15 cellular contexts compared by ENCODE assay signal in genomic region chr4:142690764-142691163, GRCh38.
DNase-seq lines count a peak whose midpoint lies in the region; ATAC-seq and TF ChIP-seq lines count a peak whose summit lies in the region.
"Had no signal": no experiment of that assay in that cellular context is flagged by ENCODE, and none has a peak within 500 bp of the region (broad histone marks: within the 10 kb centered on the region; RNA-seq: fewer than 3 reads in every experiment).

No MANE protein-coding gene starts in this region.

- POLR2A ChIA-PET in T-cell (lab: Charles Lee) = no interaction called here

- 74% methylated on average over 3 of the region's 3 CpGs for WGBS in right cardiac atrium
- 77 to 84% methylated on average over 3 of the region's 3 CpGs for WGBS in testis, 2 donors

- intact Hi-C loops in left ventricle myocardium superior (cut with micrococcal nuclease) (no loop called here), right cardiac atrium (cut with DNase I) (no loop called here), testis (cut with DNase I; ENCODE audit: low total_unique reads) (no loop called here)

- TF ChIP-seq CTCF in nephron (IDR thresholded peaks at IDR 0.05; ENCODE audit: unreplicated experiment in 3 of 3) = no peak
- no peak for TF ChIP-seq CTCF in testis (IDR thresholded peaks at IDR 0.05)
- no peak for TF ChIP-seq CTCF in foreskin keratinocyte (conservative IDR thresholded peaks at IDR 0.05)
- no peak for TF ChIP-seq CTCF in mesothelial cell of epicardium (IDR thresholded peaks at IDR 0.05; ENCODE audit: unreplicated experiment)

- no peaks in the 10 kb centered on the region for H3K9me3 ChIP-seq in right cardiac atrium (ENCODE audit: control insufficient read depth, low read length)
- H3K9me3 ChIP-seq in testis = no peaks in the 10 kb centered on the region
- H3K9me3 ChIP-seq: BLaER1 treated with 17β-estradiol and CSF1 and Interleukin-3, amounts not matched to agents 10 nM and 100 nM had no signal

- H3K9me3 Mint-ChIP-seq in T-cell = no peaks in the 10 kb centered on the region
- H3K9me3 Mint-ChIP-seq in nephron = no peaks in the 10 kb centered on the region
- H3K9me3 Mint-ChIP-seq in activated naive CD8-positive, alpha-beta T cell treated with anti-CD3 and anti-CD28 coated beads for 36 hours = peaks cover 2% of the 10 kb centered on the region
- H3K9me3 Mint-ChIP-seq in mesothelial cell of epicardium = no peaks in the 10 kb centered on the region
- H3K9me3 Mint-ChIP-seq: CD8-positive, alpha-beta memory T cell; H9 had no signal

- ATAC-seq in left ventricle myocardium superior = peak; percentile 36
- ATAC-seq in right cardiac atrium = no peak
- no peak for ATAC-seq in T-cell (replicated peaks in 1 of 4)
- ATAC-seq in foreskin keratinocyte = no peak

- CTCF ChIA-PET in T-cell (lab: Charles Lee) = interaction anchor here in 1 of 2 donors (0.9 kb wide), 1 partner anchor 29 kb away, joined by 3 read pairs; no protein-coding TSS in a partner anchor

- peak overlapping the region; percentile 28 to 44 for H3K27ac Mint-ChIP-seq in T-cell
- peak overlapping the region; percentile 59 to 79 (median 64) for H3K27ac Mint-ChIP-seq in nephron
- H3K27ac Mint-ChIP-seq in activated naive CD8-positive, alpha-beta T cell treated with anti-CD3 and anti-CD28 coated beads for 36 hours = no peak overlapping the region
- H3K27ac Mint-ChIP-seq in mesothelial cell of epicardium = no peak overlapping the region
- H3K27ac Mint-ChIP-seq: B cell, H9 had no signal

- H3K4me3 Mint-ChIP-seq in T-cell = no peak overlapping the region
- H3K4me3 Mint-ChIP-seq in nephron = no peak overlapping the region
- H3K4me3 Mint-ChIP-seq in activated naive CD8-positive, alpha-beta T cell treated with anti-CD3 and anti-CD28 coated beads for 36 hours = no peak overlapping the region
- no peak overlapping the region for H3K4me3 Mint-ChIP-seq in mesothelial cell of epicardium
- H3K4me3 Mint-ChIP-seq: B cell; CD8-positive, alpha-beta memory T cell; H9 had no signal

- H3K36me3 Mint-ChIP-seq in T-cell (peaks cover 22% of the 10 kb centered on the region), nephron (ENCODE audit: low read depth) (no peaks in the 10 kb centered on the region), mesothelial cell of epicardium (no peaks in the 10 kb centered on the region)
- peaks cover 2% of the 10 kb centered on the region for H3K36me3 Mint-ChIP-seq in activated naive CD8-positive, alpha-beta T cell treated with anti-CD3 and anti-CD28 coated beads for 36 hours
- H3K36me3 Mint-ChIP-seq: CD8-positive, alpha-beta memory T cell had no signal

- DNase-seq in left ventricle myocardium superior = no peak
- DNase-seq in right cardiac atrium = no peak
- DNase-seq in T-cell = no peak
- peak; percentile 14 for DNase-seq in testis
- no peak for DNase-seq in foreskin keratinocyte
- no peak for DNase-seq in activated naive CD8-positive, alpha-beta T cell treated with anti-CD3 and anti-CD28 coated beads for 36 hours
- no peak for DNase-seq in mesothelial cell of epicardium (ENCODE audit: low spot score in 2 of 2, unreplicated experiment in 2 of 2)
- DNase-seq: CD8-positive, alpha-beta memory T cell; COR-L47; DMS 273 treated with DMSO at 0.1 percent for 48 hours; H9 had no signal

- H3K36me3 ChIP-seq in testis (ENCODE audit: low read depth, missing control alignments) = no peaks in the 10 kb centered on the region
- H3K36me3 ChIP-seq: BLaER1 treated with 17β-estradiol and CSF1 and Interleukin-3, amounts not matched to agents 10 nM and 100 nM had no signal

- H3K27me3 ChIP-seq in right cardiac atrium (ENCODE audit: control insufficient read depth, insufficient read depth) (no peaks in the 10 kb centered on the region), testis (no peaks in the 10 kb centered on the region), foreskin keratinocyte (no peaks in the 10 kb centered on the region)
- H3K27me3 ChIP-seq: BLaER1 treated with 17β-estradiol and CSF1 and Interleukin-3, amounts not matched to agents 10 nM and 100 nM had no signal

- peaks cover 21 to 42% (median 38%) of the 10 kb centered on the region in 3 donors for H3K4me1 Mint-ChIP-seq in T-cell
- H3K4me1 Mint-ChIP-seq in nephron = peaks cover 20% of the 10 kb centered on the region
- H3K4me1 Mint-ChIP-seq in activated naive CD8-positive, alpha-beta T cell treated with anti-CD3 and anti-CD28 coated beads for 36 hours = peaks cover 5% of the 10 kb centered on the region
- H3K4me1 Mint-ChIP-seq in mesothelial cell of epicardium = no peaks in the 10 kb centered on the region
- H3K4me1 Mint-ChIP-seq: B cell had no signal

- H3K4me3 ChIP-seq in right cardiac atrium (ENCODE audit: low read length) (no peak overlapping the region), testis (no peak overlapping the region)
- H3K4me3 ChIP-seq: BLaER1 treated with 17β-estradiol and CSF1 and Interleukin-3, amounts not matched to agents 10 nM and 100 nM had no signal

- H3K27me3 Mint-ChIP-seq in T-cell (no peaks in the 10 kb centered on the region), nephron (ENCODE audit: low read depth) (peaks cover 6% of the 10 kb centered on the region), mesothelial cell of epicardium (ENCODE audit: low read depth) (no peaks in the 10 kb centered on the region)
- no peaks in the 10 kb centered on the region for H3K27me3 Mint-ChIP-seq in activated naive CD8-positive, alpha-beta T cell treated with anti-CD3 and anti-CD28 coated beads for 36 hours
- H3K27me3 Mint-ChIP-seq: B cell had no signal

- no peak for TF ChIP-seq POLR2A in testis (IDR thresholded peaks at IDR 0.05)

- H3K27ac ChIP-seq in right cardiac atrium (ENCODE audit: low read length) (no peak overlapping the region), testis (peak overlapping the region in 1 of 2 donors; percentile 18), foreskin keratinocyte (no peak overlapping the region)
- H3K27ac ChIP-seq: 22Rv1; BLaER1 treated with 17β-estradiol and CSF1 and Interleukin-3, amounts not matched to agents 10 nM and 100 nM had no signal

- H3K4me1 ChIP-seq in right cardiac atrium (ENCODE audit: control insufficient read depth, insufficient read depth, low read length) = no peaks in the 10 kb centered on the region
- H3K4me1 ChIP-seq in testis = peaks cover 15% of the 10 kb centered on the region
- no peaks in the 10 kb centered on the region for H3K4me1 ChIP-seq in foreskin keratinocyte
- H3K4me1 ChIP-seq: BLaER1 treated with 17β-estradiol and CSF1 and Interleukin-3, amounts not matched to agents 10 nM and 100 nM had no signal

Comparison
In these comparisons a context has a peak if more than half of its experiments do, and no peak if none do; other contexts are left out.
1. H3K27ac Mint-ChIP-seq: peak in T-cell (2 of 2) and nephron (3 of 3); none in activated naive CD8-positive, alpha-beta T cell treated with anti-CD3 and anti-CD28 coated beads for 36 hours (single experiment) and mesothelial cell of epicardium (single experiment).